12 cellular contexts compared by ENCODE assay signal in genomic region chr3:14525685-14526631, GRCh38. TPM values are rescaled to one million over a fixed set of nuclear protein-coding genes. Genes with fewer than 3 reads are reported as not detected.
DNase-seq lines count a peak whose midpoint lies in the region; ATAC-seq and TF ChIP-seq lines count a peak whose summit lies in the region.
"Had no signal": no experiment of that assay in that cellular context is flagged by ENCODE, and none has a peak within 500 bp of the region (broad histone marks: within the 10 kb centered on the region; RNA-seq: fewer than 3 reads in every experiment).

No MANE protein-coding gene starts in this region.

- no peaks in the 10 kb centered on the region for H3K9me3 ChIP-seq in GM23248 (ENCODE audit: low read depth)
- H3K9me3 ChIP-seq in right atrium auricular region = no peaks in the 10 kb centered on the region
- H3K9me3 ChIP-seq in smooth muscle cell (replicated peaks; ENCODE audit: low read depth) = no peaks in the 10 kb centered on the region

- H3K4me3 ChIP-seq in GM23248 = peak overlapping the region; percentile 21; the same call in 1 of the 2 replicates
- H3K4me3 ChIP-seq in right atrium auricular region = peak overlapping the region in 1 of 2 donors; percentile 14
- no peak overlapping the region for H3K4me3 ChIP-seq in smooth muscle cell
- H3K4me3 ChIP-seq: cardiac muscle cell had no signal

- no peaks in the 10 kb centered on the region; the same call in 1 of the 2 replicates for H3F3A ChIP-seq in GM23248 (ENCODE audit: insufficient read depth)
- H3F3A ChIP-seq in smooth muscle cell (ENCODE audit: low read depth) = no peaks in the 10 kb centered on the region

- in situ Hi-C loops in GM23248 (cut with MboI) = no loop called here

- H3K36me3 ChIP-seq in GM23248 (ENCODE audit: low read depth) (no peaks in the 10 kb centered on the region), right atrium auricular region (no peaks in the 10 kb centered on the region), smooth muscle cell (ENCODE audit: low read depth) (no peaks in the 10 kb centered on the region)
- H3K36me3 ChIP-seq: cardiac muscle cell had no signal

- peaks cover 4% of the 10 kb centered on the region; the same call in 1 of the 2 replicates for H3K27me3 ChIP-seq in GM23248 (replicated peaks; ENCODE audit: insufficient read depth)
- no peaks in the 10 kb centered on the region for H3K27me3 ChIP-seq in right atrium auricular region
- no peaks in the 10 kb centered on the region for H3K27me3 ChIP-seq in smooth muscle cell (ENCODE audit: low read depth)
- H3K27me3 ChIP-seq: cardiac muscle cell had no signal

- DNase-seq in GM23248 (peak; percentile 69), right atrium auricular region (ENCODE audit: low spot score) (no peak), smooth muscle cell (lab: John Stamatoyannopoulos, UW; ENCODE audit: unreplicated experiment) (no peak), pons (ENCODE audit: low spot score) (no peak), NCI-H2081 treated with DMSO at 0.1 percent for 48 hours (lab: John Stamatoyannopoulos, UW) (no peak)
- DNase-seq: activated CD4-positive, alpha-beta T cell treated with anti-CD3 and anti-CD28 coated beads, Interleukin-2, amount 50 U/mL, for 4 hours; NCI-H1092 treated with DMSO at 0.1 percent for 48 hours; OCI-M1; stimulated activated naive CD4-positive, alpha-beta T cell had no signal

- no peak overlapping the region; the same call in 1 of the 2 replicates for H3K27ac ChIP-seq in GM23248
- H3K27ac ChIP-seq in VCaP = peak overlapping the region; percentile 8; the same call in 1 of the 2 replicates
- peak overlapping the region; percentile 90 to 95 for H3K27ac ChIP-seq in right atrium auricular region
- H3K27ac ChIP-seq in smooth muscle cell (ENCODE audit: low read depth) = peak overlapping the region; percentile 62
- H3K27ac ChIP-seq: cardiac muscle cell had no signal

- TF ChIP-seq CTCF in VCaP (conservative IDR thresholded peaks at IDR 0.05) = no peak
- TF ChIP-seq CTCF in right atrium auricular region (IDR thresholded peaks at IDR 0.05) = no peak
- no peak for TF ChIP-seq CTCF in smooth muscle cell (IDR thresholded peaks at IDR 0.05; ENCODE audit: borderline replicate concordance, insufficient read depth, poor library complexity, severe bottlenecking)

- peak overlapping the region; percentile 52; the same call in 1 of the 2 replicates for H3K9ac ChIP-seq in GM23248
- H3K9ac ChIP-seq in smooth muscle cell (ENCODE audit: low read depth) = peak overlapping the region; percentile 34

- H3K4me2 ChIP-seq in GM23248 (ENCODE audit: unreplicated experiment) = no peak overlapping the region
- peak overlapping the region; percentile 70 for H3K4me2 ChIP-seq in smooth muscle cell

- ATAC-seq in GM19023 (IDR thresholded peaks at IDR 0.05; ENCODE audit: unreplicated experiment) = no peak

- H3K4me1 ChIP-seq in GM23248 (ENCODE audit: insufficient read depth) (no peaks in the 10 kb centered on the region), right atrium auricular region (peaks cover 0 to 61% of the 10 kb centered on the region in 2 donors), smooth muscle cell (ENCODE audit: low read depth) (no peaks in the 10 kb centered on the region)

- H2AFZ ChIP-seq in GM23248 (peak overlapping the region; percentile 39), smooth muscle cell (ENCODE audit: low read depth) (peak overlapping the region; percentile 50)

- H3K79me2 ChIP-seq in GM23248 (ENCODE audit: insufficient read depth) (no peaks in the 10 kb centered on the region), smooth muscle cell (ENCODE audit: low read depth) (no peaks in the 10 kb centered on the region)

- H4K20me1 ChIP-seq in GM23248 (ENCODE audit: insufficient read depth) (no peaks in the 10 kb centered on the region), smooth muscle cell (ENCODE audit: low read depth) (no peaks in the 10 kb centered on the region)

- no peaks in the 10 kb centered on the region for H3K9me2 ChIP-seq in GM23248 (ENCODE audit: insufficient read depth)

- 27 to 28% methylated on average over 17 of the region's 17 CpGs for WGBS in GM23248 (ENCODE audit: low coverage in 1 of 2, low lambda C conversion rate in 2 of 2, missing lambda C conversion rate in 2 of 2), 2 experiments
- 48% methylated on average over 17 of the region's 17 CpGs for WGBS in smooth muscle cell (ENCODE audit: low lambda C conversion rate)

RNA-seq across cellular contexts. Expression of gene GRIP2, which starts 14.2 kb away (rescaled TPM):
- 0.11 TPM in 1 of 2 replicates, not detected in the other for total RNA-seq in GM23248 (2014; rRNA removed; shearing (Covaris generic))
- polyA plus RNA-seq in GM23248 (2016; fragmentation: Nextera tagmentation; extraction: Ambion mirVana) (0.14 TPM in 1 of 2 replicates, not detected in the other), smooth muscle cell (2.0 and 3.6 TPM in 2 replicates)
- total RNA-seq in right atrium auricular region (10 to 100 TPM in 1 of 2 donors, 1 to 10 TPM in 1; 7.1 to 13.2 TPM), smooth muscle cell (3.2 and 6.5 TPM in 2 replicates)
- polyA plus RNA-seq: cardiac muscle cell had no signal
